Comparison of ENCODE assay signal across 8 cellular contexts in genomic region chr3:194276768-194277546, GRCh38.
DNase-seq lines count a peak whose midpoint lies in the region; ATAC-seq, FAIRE-seq and TF ChIP-seq lines count a peak whose summit lies in the region.

No MANE protein-coding gene starts in this region.

- H2AFZ ChIP-seq in HepG2 (ENCODE audit: low read length) (no peak overlapping the region), Karpas-422 (ENCODE audit: low read length) (no peak overlapping the region)

- POLR2A ChIA-PET in HepG2 (lab: Yijun Ruan, JAX): no interaction called here

- no peak for TF ChIP-seq EP300 in HepG2 (IDR thresholded peaks at IDR 0.05; ENCODE audit: low read depth in 2 of 2, low read length in 2 of 2)
- no peak for TF ChIP-seq EP300 in HepG2 (CRISPR knock-in tag; IDR thresholded peaks at IDR 0.05; ENCODE audit: borderline replicate concordance)

- no peak for TF ChIP-seq RAD21 in HepG2 (CRISPR knock-in tag; IDR thresholded peaks at IDR 0.05)

- peak; percentile 77 for DNase-seq in NCI-H1694 (lab: John Stamatoyannopoulos, UW)
- DNase-seq in cerebellar cortex (ENCODE audit: low spot score): peak; percentile 43
- no peak for DNase-seq in HepG2 (ENCODE audit: low spot score)
- DNase-seq in thoracic aorta (ENCODE audit: low spot score): peak; percentile 54
- no peak for DNase-seq in T-helper 2 cell
- DNase-seq in NK-92 treated with Interleukin-12 subunit alpha and Interleukin-12 subunit beta, amount 100 ng/mL, for 24 hours (lab: John Stamatoyannopoulos, UW): no peak
- no peak for DNase-seq in NCI-H187 treated with DMSO at 0.1 percent for 48 hours (lab: John Stamatoyannopoulos, UW)
- DNase-seq in Karpas-422: no peak

- no peak for FAIRE-seq in HepG2 (lab: Jason Lieb, UNC)

- H4K20me1 ChIP-seq in HepG2 (ENCODE audit: insufficient read depth, low read length): no peaks in the 10 kb centered on the region
- H4K20me1 ChIP-seq in Karpas-422 (ENCODE audit: insufficient read depth, low read depth, low read length): peaks cover 4% of the 10 kb centered on the region; the same call in 1 of the 2 replicates

- H3K79me2 ChIP-seq in HepG2 (ENCODE audit: insufficient read depth, low read length): no peaks in the 10 kb centered on the region
- H3K79me2 ChIP-seq in Karpas-422 (ENCODE audit: low read length): no peaks in the 10 kb centered on the region

- ATAC-seq in HepG2 (peak; percentile 39), thoracic aorta (ENCODE audit: insufficient number of reproducible peaks, low FRiP score, low read depth) (no peak)

- H3K9me2 ChIP-seq in Karpas-422 (replicated peaks; ENCODE audit: insufficient read depth, low read length): no peaks in the 10 kb centered on the region

- TF ChIP-seq POLR2A in HepG2 (IDR thresholded peaks at IDR 0.05; ENCODE audit: insufficient read depth in 1 of 2, low read depth in 2 of 2, low read length in 2 of 2): no peak

- H3K9ac ChIP-seq in HepG2 (ENCODE audit: insufficient read depth, low read depth, low read length) (no peak overlapping the region), Karpas-422 (ENCODE audit: low read length) (no peak overlapping the region)

- H3K27ac ChIP-seq in HepG2 (ENCODE audit: extremely low read length, insufficient read depth, low read length) (no peak overlapping the region), thoracic aorta (peak overlapping the region; percentile 89 to 95), Karpas-422 (ENCODE audit: low read length) (no peak overlapping the region)

- H3K36me3 ChIP-seq in HepG2 (replicated peaks in 1 of 2; ENCODE audit: control insufficient read depth in 1 of 2, insufficient read depth in 2 of 2, low read length in 2 of 2): no peaks in the 10 kb centered on the region
- H3K36me3 ChIP-seq in thoracic aorta: no peaks in the 10 kb centered on the region
- H3K36me3 ChIP-seq in Karpas-422 (ENCODE audit: insufficient read depth, low read length): no peaks in the 10 kb centered on the region

- TF ChIP-seq CTCF in HepG2 (CRISPR knock-in tag; IDR thresholded peaks at IDR 0.05) (no peak), thoracic aorta (IDR thresholded peaks at IDR 0.05) (no peak)

- WGBS in HepG2 (ENCODE audit: low lambda C conversion rate): 42% methylated on average over 10 of the region's 15 CpGs

- intact Hi-C loops in HepG2 (cut with micrococcal nuclease; ENCODE audit: unreplicated experiment): no loop called here

- H3K9me3 ChIP-seq in HepG2 (ENCODE audit: low read length): no peaks in the 10 kb centered on the region
- no peaks in the 10 kb centered on the region for H3K9me3 ChIP-seq in thoracic aorta
- no peaks in the 10 kb centered on the region for H3K9me3 ChIP-seq in Karpas-422 (ENCODE audit: low read length)

- CTCF ChIA-PET in HepG2 (lab: Yijun Ruan, JAX; ENCODE audit: low intra/inter-chr PET ratio, low total read pairs): no interaction called here

- H3K27me3 ChIP-seq in HepG2 (ENCODE audit: control insufficient read depth in 1 of 2, insufficient read depth in 2 of 2, low read length in 2 of 2) (peaks cover 4 to 40% of the 10 kb centered on the region in 2 experiments; a peak in 3 of 5 replicates), thoracic aorta (replicated peaks; ENCODE audit: insufficient read depth) (no peaks in the 10 kb centered on the region), Karpas-422 (ENCODE audit: low read length) (no peaks in the 10 kb centered on the region)

- H3K4me3 ChIP-seq in HepG2 (replicated peaks in 1 of 3; ENCODE audit: insufficient read depth in 1 of 3, low read depth in 2 of 3, low read length in 3 of 3) (no peak overlapping the region; a peak in 1 of 6 replicates), thoracic aorta (peak overlapping the region; percentile 34), Karpas-422 (ENCODE audit: low read length) (no peak overlapping the region)

- in situ Hi-C loops in HepG2 (cut with HindIII; ENCODE audit: extremely low pct_ligation_motif_present, low pct_unique_long_range_greater_than_20kb): no loop called here

- BruUV-seq in HepG2 (replicated peaks; lab: Mats Ljungman, UMichigan): no TSS peak

- H3K4me2 ChIP-seq in HepG2 (ENCODE audit: low read depth, low read length): peak overlapping the region; percentile 23; the same call in 1 of the 2 replicates
- no peak overlapping the region for H3K4me2 ChIP-seq in Karpas-422 (ENCODE audit: low read depth, low read length, poor library complexity, severe bottlenecking)

- H3K4me1 ChIP-seq in HepG2 (ENCODE audit: insufficient read depth, low read length) (peaks cover 11% of the 10 kb centered on the region), thoracic aorta (ENCODE audit: control insufficient read depth in 1 of 2, low read depth in 2 of 2) (peaks cover 39 to 83% of the 10 kb centered on the region in 2 donors), Karpas-422 (ENCODE audit: low read length) (no peaks in the 10 kb centered on the region)

TF ChIP-seq in HepG2, 621 proteins besides CTCF, POLR2A, EP300 and RAD21 (continues in another document):
- TF ChIP-seq KDM2A (CRISPR knock-in tag; IDR thresholded peaks at IDR 0.05; ENCODE audit: borderline replicate concordance, low read depth) (no peak), SNAPC2 (CRISPR knock-in tag; IDR thresholded peaks at IDR 0.05) (no peak), PRPF4 (IDR thresholded peaks at IDR 0.05; ENCODE audit: low read depth, low read length, poor library complexity, severe bottlenecking) (no peak), ZNF720 (CRISPR knock-in tag; IDR thresholded peaks at IDR 0.05) (no peak), ZNF782 (CRISPR knock-in tag; IDR thresholded peaks at IDR 0.05; ENCODE audit: borderline replicate concordance) (no peak), ZNF577 (CRISPR knock-in tag; IDR thresholded peaks at IDR 0.05; ENCODE audit: borderline replicate concordance, low read depth) (no peak), ZNF570 (CRISPR knock-in tag; IDR thresholded peaks at IDR 0.05; ENCODE audit: borderline replicate concordance) (no peak), ESRRA (CRISPR knock-in tag; IDR thresholded peaks at IDR 0.05; ENCODE audit: low read depth) (no peak), SOX13 (IDR thresholded peaks at IDR 0.05) (no peak), SOX13 (CRISPR knock-in tag; conservative IDR thresholded peaks at IDR 0.05 in 1 of 2, IDR thresholded peaks at IDR 0.05 in 1 of 2) (no peak)
- TF ChIP-seq, protein P1, sequence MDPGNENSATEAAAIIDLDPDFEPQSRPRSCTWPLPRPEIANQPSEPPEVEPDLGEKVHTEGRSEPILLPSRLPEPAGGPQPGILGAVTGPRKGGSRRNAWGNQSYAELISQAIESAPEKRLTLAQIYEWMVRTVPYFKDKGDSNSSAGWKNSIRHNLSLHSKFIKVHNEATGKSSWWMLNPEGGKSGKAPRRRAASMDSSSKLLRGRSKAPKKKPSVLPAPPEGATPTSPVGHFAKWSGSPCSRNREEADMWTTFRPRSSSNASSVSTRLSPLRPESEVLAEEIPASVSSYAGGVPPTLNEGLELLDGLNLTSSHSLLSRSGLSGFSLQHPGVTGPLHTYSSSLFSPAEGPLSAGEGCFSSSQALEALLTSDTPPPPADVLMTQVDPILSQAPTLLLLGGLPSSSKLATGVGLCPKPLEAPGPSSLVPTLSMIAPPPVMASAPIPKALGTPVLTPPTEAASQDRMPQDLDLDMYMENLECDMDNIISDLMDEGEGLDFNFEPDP (CRISPR knock-in tag; conservative IDR thresholded peaks at IDR 0.05): no peak

Comparison
In these comparisons a context has a peak if more than half of its experiments do, and no peak if none do; other contexts are left out.
1. DNase-seq: peak in NCI-H1694 (single experiment), cerebellar cortex (single experiment) and thoracic aorta (single experiment); none in HepG2 (single experiment), T-helper 2 cell (0 of 5), NK-92 treated with Interleukin-12 subunit alpha and Interleukin-12 subunit beta, amount 100 ng/mL, for 24 hours (single experiment), NCI-H187 treated with DMSO at 0.1 percent for 48 hours (single experiment) and Karpas-422 (single experiment).
2. H3K27ac ChIP-seq: peak in thoracic aorta (2 of 2); none in HepG2 (single experiment) and Karpas-422 (single experiment).